Comparison of ENCODE assay signal across 33 cellular contexts in genomic region chr13:39249971-39250370, GRCh38.
"Had no signal": no experiment of that assay in that cellular context is flagged by ENCODE, and none has a peak within 500 bp of the region (broad histone marks: within the 10 kb centered on the region; RNA-seq: fewer than 3 reads in every experiment).

No MANE protein-coding gene starts in this region.

- ATAC-seq: activated CD8-positive, alpha-beta T cell treated with anti-CD3 and anti-CD28 coated beads for 36 hours; activated naive CD4-positive, alpha-beta T cell treated with anti-CD3 and anti-CD28 coated beads, Interleukin-2, amount 50 U/mL, for 72 hours; activated T-cell treated with anti-CD3 and anti-CD28 coated beads, Interleukin-2, amount 50 U/mL, for 4 hours; activated T-cell treated with anti-CD3 and anti-CD28 coated beads, Interleukin-2, amount 50 U/mL, for 72 hours; activated T-helper 17 cell treated with anti-CD3 and anti-CD28 coated beads, Interleukin-2, amount 50 U/mL, for 72 hours; body of pancreas had no signal

- H3K9me3 ChIP-seq: adrenal gland, body of pancreas, breast epithelium had no signal

- DNase-seq: activated B cell treated with CpG ODN at 0.5 μM for 24 hours; activated CD4-positive, alpha-beta memory T cell treated with anti-CD3 and anti-CD28 coated beads for 36 hours; activated CD4-positive, alpha-beta T cell treated with anti-CD3 and anti-CD28 coated beads for 4 hours; activated CD4-positive, alpha-beta T cell treated with anti-CD3 and anti-CD28 coated beads, Interleukin-2, amount 10 ng/mL, durations not matched to agents 24 days and 14 days; activated CD4-positive, alpha-beta T cell treated with anti-CD3 and anti-CD28 coated beads, Interleukin-2, amount 50 U/mL, for 1 hour; activated CD4-positive, alpha-beta T cell treated with anti-CD3 and anti-CD28 coated beads, Interleukin-2, amount 50 U/mL, for 4 hours; activated CD4-positive, CD25-positive, alpha-beta regulatory T cell treated with anti-CD3 and anti-CD28 coated beads, Interleukin-2, amount 50 U/mL, for 72 hours; activated CD8-positive, alpha-beta memory T cell treated with anti-CD3 and anti-CD28 coated beads, Interleukin-2, amount 50 U/mL, for 4 hours; activated CD8-positive, alpha-beta T cell treated with anti-CD3 and anti-CD28 coated beads for 36 hours; activated effector memory CD4-positive, alpha-beta T cell treated with anti-CD3 and anti-CD28 coated beads, Interleukin-2, amount 50 U/mL, for 16 hours; activated gamma-delta T cell treated with Interleukin-2 at 50 U/mL for 16 hours; activated naive CD4-positive, alpha-beta T cell; activated naive CD4-positive, alpha-beta T cell treated with anti-CD3 and anti-CD28 coated beads for 36 hours; activated naive CD4-positive, alpha-beta T cell treated with anti-CD3 and anti-CD28 coated beads, Interleukin-2, amount 50 U/mL, for 16 hours; activated naive CD8-positive, alpha-beta T cell treated with anti-CD3 and anti-CD28 coated beads for 36 hours; activated T-cell treated with anti-CD3 and anti-CD28 coated beads for 4 hours; activated T-cell treated with anti-CD3 and anti-CD28 coated beads, Interleukin-2, amount 50 U/mL, for 1 hour; activated T-cell treated with anti-CD3 and anti-CD28 coated beads, Interleukin-2, amount 50 U/mL, for 4 hours; activated T-cell treated with anti-CD3 and anti-CD28 coated beads, Interleukin-2, amount 50 U/mL, for 72 hours; adrenal gland; amniotic stem cell; aorta; body of pancreas; brain microvascular endothelial cell; central memory CD4-positive, alpha-beta T cell; cerebellar nuclear complex; T-helper 1 cell; T-helper 2 cell; T-helper 9 cell had no signal

- H3K36me3 ChIP-seq: adrenal gland, brain microvascular endothelial cell, breast epithelium had no signal

- H3K27me3 ChIP-seq: adrenal gland, body of pancreas, brain microvascular endothelial cell, breast epithelium had no signal

- H3K4me1 ChIP-seq: adrenal gland, body of pancreas, breast epithelium had no signal

- H3K27ac ChIP-seq: adrenal gland, body of pancreas, brain microvascular endothelial cell, breast epithelium, VCaP had no signal

- H3K4me3 ChIP-seq: adrenal gland, body of pancreas, breast epithelium had no signal
